In the genomic region with DNA sequence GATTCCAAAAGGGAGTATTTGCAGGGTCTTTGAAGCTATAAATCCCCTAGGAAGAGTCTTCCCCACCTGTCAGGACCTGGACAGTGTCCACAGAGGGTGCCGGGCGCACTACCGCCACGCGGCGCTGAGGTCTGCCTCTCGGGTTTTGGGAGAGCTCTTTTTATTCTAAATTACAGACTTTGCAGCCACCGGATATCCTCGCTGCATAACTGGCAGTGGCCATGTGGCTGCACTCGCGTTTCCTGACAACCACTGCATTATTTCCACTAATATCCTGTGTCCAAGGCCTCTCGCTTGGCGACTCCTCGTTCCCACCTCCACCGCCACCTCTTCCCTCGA, we compare ENCODE assay signal across 8 cellular contexts. TPM values are rescaled to one million over a fixed set of nuclear protein-coding genes. Genes with fewer than 3 reads are reported as not detected.
DNase-seq lines count a peak whose midpoint lies in the region; ATAC-seq, FAIRE-seq and TF ChIP-seq lines count a peak whose summit lies in the region.

No MANE protein-coding gene starts in this region.

- H3K27ac Mint-ChIP-seq in activated CD4-positive, alpha-beta memory T cell treated with anti-CD3 and anti-CD28 coated beads, Interleukin-2, amount 10 ng/mL, durations not matched to agents 7 days and 5 days = peak overlapping the region; percentile 77

- ATAC-seq in GM19452 (IDR thresholded peaks at IDR 0.05; ENCODE audit: unreplicated experiment) (peak; percentile 3), HG02571 (IDR thresholded peaks at IDR 0.05; ENCODE audit: unreplicated experiment) (no peak)

- no peaks in the 10 kb centered on the region for H3K36me3 ChIP-seq in neural cell (ENCODE audit: insufficient read depth, low read length)

- no peak for TF ChIP-seq EP300 in neural cell (conservative IDR thresholded peaks at IDR 0.05; ENCODE audit: poor library complexity, severe bottlenecking)

- no peak overlapping the region for H3K27ac ChIP-seq in neural cell (ENCODE audit: low read length)

- no peaks in the 10 kb centered on the region for H4K20me1 ChIP-seq in neural cell (ENCODE audit: insufficient read depth)

- peaks cover 2% of the 10 kb centered on the region for H3K27me3 Mint-ChIP-seq in activated CD4-positive, alpha-beta memory T cell treated with anti-CD3 and anti-CD28 coated beads, Interleukin-2, amount 10 ng/mL, durations not matched to agents 7 days and 5 days

- peak; percentile 13 for TF ChIP-seq CTCF in foreskin fibroblast (IDR thresholded peaks at IDR 0.05; ENCODE audit: low read depth, low read length)
- peak; percentile 49 for TF ChIP-seq CTCF in neural cell (IDR thresholded peaks at IDR 0.05; ENCODE audit: poor library complexity, severe bottlenecking)

- no peaks in the 10 kb centered on the region for H3K9me3 Mint-ChIP-seq in activated CD4-positive, alpha-beta memory T cell treated with anti-CD3 and anti-CD28 coated beads, Interleukin-2, amount 10 ng/mL, durations not matched to agents 7 days and 5 days

- peaks cover 40% of the 10 kb centered on the region for H3K79me2 ChIP-seq in neural cell (replicated peaks; ENCODE audit: insufficient read depth, low read length)

- peak overlapping the region; percentile 72 to 77 for H3K4me3 ChIP-seq in foreskin fibroblast (ENCODE audit: low read depth in 1 of 2, low read length in 2 of 2)
- H3K4me3 ChIP-seq in neural cell (ENCODE audit: low read length) = peak overlapping the region; percentile 97

- FAIRE-seq in RCC 7860 (lab: Jason Lieb, UNC) = no peak

- POLR2A ChIA-PET in activated CD4-positive, alpha-beta memory T cell treated with anti-CD3 and anti-CD28 coated beads, Interleukin-2, amount 10 ng/mL, durations not matched to agents 7 days and 5 days (lab: Charles Lee) = interaction anchor here (0.7 to 7.1 kb wide), 29 partner anchors 9 to 123 kb away, joined by 3 to 99 read pairs (median 6); a partner anchor contains a TSS

- CTCF ChIA-PET in activated CD4-positive, alpha-beta memory T cell treated with anti-CD3 and anti-CD28 coated beads, Interleukin-2, amount 10 ng/mL, durations not matched to agents 7 days and 5 days (lab: Charles Lee) = interaction anchor here (0.7 to 3.8 kb wide), 21 partner anchors 13 to 285 kb away, joined by 3 to 56 read pairs (median 6); no protein-coding TSS in a partner anchor

- H3K36me3 Mint-ChIP-seq in activated CD4-positive, alpha-beta memory T cell treated with anti-CD3 and anti-CD28 coated beads, Interleukin-2, amount 10 ng/mL, durations not matched to agents 7 days and 5 days (ENCODE audit: low read depth) = peaks cover 19% of the 10 kb centered on the region

- H3K9me2 ChIP-seq in neural cell (ENCODE audit: insufficient read depth, low read length) = no peaks in the 10 kb centered on the region

- H2AFZ ChIP-seq in neural cell (ENCODE audit: low read depth, low read length) = no peak overlapping the region

- peak; percentile 38 for TF ChIP-seq RAD21 in neural cell (conservative IDR thresholded peaks at IDR 0.05)

- H3K9ac ChIP-seq in neural cell (ENCODE audit: low read length) = peak overlapping the region; percentile 49

- H3F3A ChIP-seq in neural cell (ENCODE audit: insufficient read depth, low read length, poor library complexity, severe bottlenecking) = no peaks in the 10 kb centered on the region

- no peaks in the 10 kb centered on the region for H3K27me3 ChIP-seq in neural cell (ENCODE audit: insufficient read depth, low read depth, low read length)

- no peaks in the 10 kb centered on the region for H3K9me3 ChIP-seq in neural cell (ENCODE audit: low read length)

- H3K4me1 Mint-ChIP-seq in activated CD4-positive, alpha-beta memory T cell treated with anti-CD3 and anti-CD28 coated beads, Interleukin-2, amount 10 ng/mL, durations not matched to agents 7 days and 5 days = peaks cover 43% of the 10 kb centered on the region

- peak overlapping the region; percentile 64 for H3K4me2 ChIP-seq in neural cell (ENCODE audit: low read length)

- DNase-seq in COLO668 (lab: John Stamatoyannopoulos, UW; ENCODE audit: unreplicated experiment) = peak; percentile 59
- DNase-seq in LHCN-M2 (ENCODE audit: low read depth) = peak; percentile 61
- DNase-seq in activated CD4-positive, alpha-beta memory T cell treated with anti-CD3 and anti-CD28 coated beads, Interleukin-2, amount 10 ng/mL, durations not matched to agents 7 days and 5 days = peak; percentile 57
- DNase-seq in foreskin fibroblast = peak; percentile 63 to 85
- DNase-seq in RCC 7860 (ENCODE audit: low spot score) = no peak

- peak overlapping the region; percentile 84 for H3K4me3 Mint-ChIP-seq in activated CD4-positive, alpha-beta memory T cell treated with anti-CD3 and anti-CD28 coated beads, Interleukin-2, amount 10 ng/mL, durations not matched to agents 7 days and 5 days

TF ChIP-seq in neural cell, 6 proteins besides CTCF, POLR2A, EP300 and RAD21:
- TF ChIP-seq SMC3 (conservative IDR thresholded peaks at IDR 0.05; ENCODE audit: poor library complexity) (peak; percentile 44), EZH2 (IDR thresholded peaks at IDR 0.05; ENCODE audit: borderline replicate concordance, insufficient read depth, low read length, poor library complexity, severe bottlenecking) (no peak)

RNA-seq across cellular contexts. Expression of a gene that starts 0.6 kb away (rescaled TPM):
- total RNA-seq in LHCN-M2 (2014; rRNA removed) = 6.8 and 7.2 TPM in 2 replicates
- polyA plus RNA-seq in LHCN-M2 (2012) = 3.1 TPM
- 10 to 100 TPM; 25.2 to 26.3 TPM for total RNA-seq in activated CD4-positive, alpha-beta memory T cell treated with anti-CD3 and anti-CD28 coated beads, Interleukin-2, amount 10 ng/mL, durations not matched to agents 7 days and 5 days
- 11.1 and 14.5 TPM in 2 replicates for polyA plus RNA-seq in neural cell
- polyA minus RNA-seq in neural cell = 59.6 and 63.5 TPM in 2 replicates
